Comparison of ENCODE assay signal across 31 cellular contexts in genomic region chr3:52824037-52824436, GRCh38. TPM values are rescaled to one million over a fixed set of nuclear protein-coding genes. Genes with fewer than 3 reads are reported as not detected.
"Had no signal": no experiment of that assay in that cellular context is flagged by ENCODE, and none has a peak within 500 bp of the region (broad histone marks: within the 10 kb centered on the region; RNA-seq: fewer than 3 reads in every experiment).

No MANE protein-coding gene starts in this region.

- H3K36me3 ChIP-seq: cardiac muscle cell had no signal

- H3K9me3 ChIP-seq: ascending aorta had no signal

- FAIRE-seq: bronchial epithelial cell, TTC549 had no signal

- H3K4me1 ChIP-seq: ascending aorta had no signal

- DNase-seq: activated B cell treated with CpG ODN at 0.5 μM for 24 hours; activated CD4-positive, alpha-beta memory T cell treated with anti-CD3 and anti-CD28 coated beads for 36 hours; activated CD4-positive, alpha-beta T cell treated with anti-CD3 and anti-CD28 coated beads for 4 hours; activated CD4-positive, alpha-beta T cell treated with anti-CD3 and anti-CD28 coated beads, Interleukin-2, amount 10 ng/mL, durations not matched to agents 24 days and 14 days; activated CD4-positive, alpha-beta T cell treated with anti-CD3 and anti-CD28 coated beads, Interleukin-2, amount 50 U/mL, for 1 hour; activated CD4-positive, alpha-beta T cell treated with anti-CD3 and anti-CD28 coated beads, Interleukin-2, amount 50 U/mL, for 4 hours; activated CD4-positive, CD25-positive, alpha-beta regulatory T cell treated with anti-CD3 and anti-CD28 coated beads, Interleukin-2, amount 50 U/mL, for 72 hours; activated CD8-positive, alpha-beta memory T cell treated with anti-CD3 and anti-CD28 coated beads, Interleukin-2, amount 50 U/mL, for 4 hours; activated CD8-positive, alpha-beta T cell treated with anti-CD3 and anti-CD28 coated beads for 36 hours; activated effector memory CD4-positive, alpha-beta T cell treated with Interleukin-2 at 50 U/mL for 16 hours; activated gamma-delta T cell; activated naive CD4-positive, alpha-beta T cell treated with anti-CD3 and anti-CD28 coated beads, Interleukin-2, amount 10 ng/mL, durations not matched to agents 7 days and 5 days; activated naive CD4-positive, alpha-beta T cell treated with Interleukin-2 at 50 U/mL for 16 hours; activated naive CD8-positive, alpha-beta T cell treated with anti-CD3 and anti-CD28 coated beads, Interleukin-2, amount 10 ng/mL, durations not matched to agents 7 days and 5 days; activated naive CD8-positive, alpha-beta T cell treated with anti-CD3 and anti-CD28 coated beads, Interleukin-2, amount 50 U/mL, for 24 hours; activated T-cell treated with anti-CD3 and anti-CD28 coated beads, Interleukin-2, amount 50 U/mL, for 24 hours; activated T-cell treated with anti-CD3 and anti-CD28 coated beads, Interleukin-2, amount 50 U/mL, for 48 hours; amygdala; anterior cingulate cortex; caudate nucleus; cerebellar nuclear complex; T-helper 1 cell; T-helper 2 cell; T-helper 9 cell had no signal

- H3K4me3 ChIP-seq: ascending aorta, cardiac muscle cell had no signal

- H3K27me3 ChIP-seq: ascending aorta, cardiac muscle cell had no signal

- ATAC-seq: activated CD8-positive, alpha-beta T cell treated with anti-CD3 and anti-CD28 coated beads for 36 hours; activated naive CD8-positive, alpha-beta T cell treated with anti-CD3 and anti-CD28 coated beads, Interleukin-2, amount 50 U/mL, for 24 hours had no signal

- H3K27ac ChIP-seq: ascending aorta, cardiac muscle cell, VCaP had no signal

RNA-seq across cellular contexts. Expression of gene MUSTN1, which starts 10.8 kb away (rescaled TPM):
- total RNA-seq: activated CD8-positive, alpha-beta T cell treated with anti-CD3 and anti-CD28 coated beads for 36 hours; bronchial epithelial cell; cardiac muscle cell had no signal
- polyA plus RNA-seq: cardiac muscle cell had no signal

RNA-seq across cellular contexts. Expression of gene ITIH3, which starts 29.4 kb away (rescaled TPM):
- total RNA-seq: activated B cell treated with CpG ODN at 0.5 μM for 24 hours; activated CD4-positive, alpha-beta memory T cell treated with anti-CD3 and anti-CD28 coated beads for 36 hours; activated CD4-positive, alpha-beta T cell treated with anti-CD3 and anti-CD28 coated beads, Interleukin-2, amount 10 ng/mL, durations not matched to agents 24 days and 14 days; activated CD8-positive, alpha-beta memory T cell treated with anti-CD3 and anti-CD28 coated beads for 36 hours; activated CD8-positive, alpha-beta T cell treated with anti-CD3 and anti-CD28 coated beads for 36 hours; activated naive CD8-positive, alpha-beta T cell treated with anti-CD3 and anti-CD28 coated beads, Interleukin-2, amount 10 ng/mL, durations not matched to agents 7 days and 5 days; activated T-helper 2 cell treated with anti-CD3 and anti-CD28 coated beads, Interferon-gamma antibody, Interleukin-2, Interleukin-4, amounts not matched to agents 10 μg/mL and 5 μg/mL and 100 μg/mL, durations not matched to agents 14 hours and 24 hours and 36 hours; bronchial epithelial cell had no signal

RNA-seq across cellular contexts. Expression of gene ITIH1, which starts 46.6 kb away (rescaled TPM):
- total RNA-seq: activated CD4-positive, alpha-beta memory T cell treated with anti-CD3 and anti-CD28 coated beads for 36 hours; activated CD4-positive, alpha-beta T cell treated with anti-CD3 and anti-CD28 coated beads, Interleukin-2, amount 10 ng/mL, durations not matched to agents 24 days and 14 days; activated CD8-positive, alpha-beta memory T cell treated with anti-CD3 and anti-CD28 coated beads for 36 hours; activated CD8-positive, alpha-beta T cell treated with anti-CD3 and anti-CD28 coated beads for 36 hours; activated naive CD8-positive, alpha-beta T cell treated with anti-CD3 and anti-CD28 coated beads, Interleukin-2, amount 10 ng/mL, durations not matched to agents 7 days and 5 days; activated T-helper 2 cell treated with anti-CD3 and anti-CD28 coated beads, Interferon-gamma antibody, Interleukin-2, Interleukin-4, amounts not matched to agents 10 μg/mL and 5 μg/mL and 100 μg/mL, durations not matched to agents 14 hours and 24 hours and 36 hours; bronchial epithelial cell; cardiac muscle cell had no signal
